ENCODE assay signal across 9 cellular contexts in genomic region chr10:87816163-87816841, GRCh38. TPM values are rescaled to one million over a fixed set of nuclear protein-coding genes. Genes with fewer than 3 reads are reported as not detected.
A peak's percentile ranks its signal among the peaks of the same experiment; 100 is the strongest.
DNase-seq lines count a peak whose midpoint lies in the region; ATAC-seq and TF ChIP-seq lines count a peak whose summit lies in the region.
"Had no signal": no experiment of that assay in that cellular context is flagged by ENCODE, and none has a peak within 500 bp of the region (broad histone marks: within the 10 kb centered on the region; RNA-seq: fewer than 3 reads in every experiment).

No MANE protein-coding gene starts in this region.

- CTCF ChIA-PET in activated naive CD4-positive, alpha-beta T cell treated with anti-CD3 and anti-CD28 coated beads, Interleukin-2, amount 10 ng/mL, durations not matched to agents 7 days and 5 days (lab: Charles Lee), result interaction anchor here (1.1 to 1.4 kb wide), 2 partner anchors 12 to 29 kb away, joined by 3 to 4 read pairs; no protein-coding TSS in a partner anchor

- H3K27ac Mint-ChIP-seq in activated naive CD4-positive, alpha-beta T cell treated with anti-CD3 and anti-CD28 coated beads, Interleukin-2, amount 10 ng/mL, durations not matched to agents 7 days and 5 days, result peak overlapping the region; percentile 95
- H3K27ac Mint-ChIP-seq in stimulated activated memory B cell treated with anti-CD40 and anti-IgM and Interleukin-4, amounts not matched to agents 10 μg/mL and 1 μg/mL and 100 μg/mL, for 72 hours, result peak overlapping the region; percentile 92

- H3K4me1 Mint-ChIP-seq in activated naive CD4-positive, alpha-beta T cell treated with anti-CD3 and anti-CD28 coated beads, Interleukin-2, amount 10 ng/mL, durations not matched to agents 7 days and 5 days, result peaks cover 36% of the 10 kb centered on the region
- peaks cover 39% of the 10 kb centered on the region for H3K4me1 Mint-ChIP-seq in stimulated activated memory B cell treated with anti-CD40 and anti-IgM and Interleukin-4, amounts not matched to agents 10 μg/mL and 1 μg/mL and 100 μg/mL, for 72 hours

- no peak for ATAC-seq in stimulated activated memory B cell treated with anti-CD40 and anti-IgM and Interleukin-4, amounts not matched to agents 10 μg/mL and 1 μg/mL and 100 μg/mL, for 72 hours
- no peak for ATAC-seq in GM18498 (IDR thresholded peaks at IDR 0.05; ENCODE audit: unreplicated experiment)

- peak overlapping the region; percentile 77 for H3K4me3 ChIP-seq in epithelial cell of proximal tubule (ENCODE audit: low read depth, low read length)

- H3K36me3 Mint-ChIP-seq in activated naive CD4-positive, alpha-beta T cell treated with anti-CD3 and anti-CD28 coated beads, Interleukin-2, amount 10 ng/mL, durations not matched to agents 7 days and 5 days, result peaks cover 22% of the 10 kb centered on the region
- peaks cover 14% of the 10 kb centered on the region for H3K36me3 Mint-ChIP-seq in stimulated activated memory B cell treated with anti-CD40 and anti-IgM and Interleukin-4, amounts not matched to agents 10 μg/mL and 1 μg/mL and 100 μg/mL, for 72 hours

- H3K4me3 Mint-ChIP-seq in activated naive CD4-positive, alpha-beta T cell treated with anti-CD3 and anti-CD28 coated beads, Interleukin-2, amount 10 ng/mL, durations not matched to agents 7 days and 5 days, result peak overlapping the region; percentile 86
- H3K4me3 Mint-ChIP-seq in stimulated activated memory B cell treated with anti-CD40 and anti-IgM and Interleukin-4, amounts not matched to agents 10 μg/mL and 1 μg/mL and 100 μg/mL, for 72 hours, result peak overlapping the region; percentile 94

- DNase-seq in activated naive CD4-positive, alpha-beta T cell treated with anti-CD3 and anti-CD28 coated beads, Interleukin-2, amount 10 ng/mL, durations not matched to agents 7 days and 5 days, result no peak
- DNase-seq in activated naive CD4-positive, alpha-beta T cell treated with Interleukin-2 at 50 U/mL for 16 hours, result no peak
- DNase-seq in OCI-M1 (lab: John Stamatoyannopoulos, UW) (peak; percentile 60), epithelial cell of proximal tubule (ENCODE audit: low read depth) (no peak), NCI-H69 (lab: John Stamatoyannopoulos, UW) (no peak), nucleus accumbens (lab: John Stamatoyannopoulos, UW) (no peak)
- DNase-seq: DMS79 had no signal

- no peak for TF ChIP-seq CTCF in epithelial cell of proximal tubule (conservative IDR thresholded peaks at IDR 0.05; ENCODE audit: low read depth, low read length)

- H3K27me3 Mint-ChIP-seq in activated naive CD4-positive, alpha-beta T cell treated with anti-CD3 and anti-CD28 coated beads, Interleukin-2, amount 10 ng/mL, durations not matched to agents 7 days and 5 days, result peaks cover 6% of the 10 kb centered on the region
- H3K27me3 Mint-ChIP-seq in stimulated activated memory B cell treated with anti-CD40 and anti-IgM and Interleukin-4, amounts not matched to agents 10 μg/mL and 1 μg/mL and 100 μg/mL, for 72 hours, result no peaks in the 10 kb centered on the region

- H3K9me3 Mint-ChIP-seq in activated naive CD4-positive, alpha-beta T cell treated with anti-CD3 and anti-CD28 coated beads, Interleukin-2, amount 10 ng/mL, durations not matched to agents 7 days and 5 days, result no peaks in the 10 kb centered on the region
- no peaks in the 10 kb centered on the region for H3K9me3 Mint-ChIP-seq in stimulated activated memory B cell treated with anti-CD40 and anti-IgM and Interleukin-4, amounts not matched to agents 10 μg/mL and 1 μg/mL and 100 μg/mL, for 72 hours

RNA-seq across cellular contexts. Expression of gene ATAD1, which starts 1.7 kb away (rescaled TPM):
- total RNA-seq in epithelial cell of proximal tubule, result 24.5 and 24.8 TPM in 2 replicates

RNA-seq across cellular contexts. Expression of gene KLLN, which starts 47.0 kb away (rescaled TPM):
- 0.06 and 0.36 TPM in 2 replicates for total RNA-seq in epithelial cell of proximal tubule

RNA-seq across cellular contexts. Expression of gene PTEN, which starts 47.1 kb away (rescaled TPM):
- 33.4 and 34.5 TPM in 2 replicates for total RNA-seq in epithelial cell of proximal tubule
